24 cellular contexts compared by ENCODE assay signal in the genomic region with DNA sequence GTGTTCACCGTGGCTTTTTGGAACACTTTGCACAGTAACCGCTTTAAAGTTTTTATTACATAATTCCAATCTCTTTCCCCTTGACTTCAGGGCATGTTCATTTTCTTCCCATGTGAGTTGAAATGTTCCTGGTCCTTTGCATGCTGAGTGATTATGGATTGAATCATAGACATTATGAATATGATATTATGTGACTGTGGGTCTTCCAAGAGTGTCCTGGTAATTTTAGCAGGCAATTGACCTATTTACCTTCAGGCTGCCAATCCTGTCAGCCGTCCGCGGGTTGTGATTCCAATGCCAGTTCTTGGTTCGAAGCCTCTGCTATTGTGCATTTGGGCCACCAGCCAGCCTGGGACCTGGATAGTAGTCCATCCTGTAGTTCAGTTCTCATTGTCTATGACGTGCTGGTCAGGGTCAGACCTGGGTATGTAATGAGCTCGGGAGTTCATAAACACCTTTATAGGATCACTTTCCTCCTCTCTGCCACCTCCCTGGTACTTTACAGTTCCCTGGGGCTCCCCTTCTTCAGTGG.
"Had no signal": no experiment of that assay in that cellular context is flagged by ENCODE, and none has a peak within 500 bp of the region (broad histone marks: within the 10 kb centered on the region; RNA-seq: fewer than 3 reads in every experiment).

No MANE protein-coding gene starts in this region.

- H3K27ac ChIP-seq: ascending aorta, breast epithelium, cardiac muscle cell, coronary artery, dorsolateral prefrontal cortex had no signal

- DNase-seq: activated CD4-positive, alpha-beta memory T cell treated with anti-CD3 and anti-CD28 coated beads for 36 hours; activated CD4-positive, alpha-beta T cell treated with anti-CD3 and anti-CD28 coated beads for 36 hours; activated CD4-positive, alpha-beta T cell treated with anti-CD3 and anti-CD28 coated beads, Interleukin-2, amount 10 ng/mL, durations not matched to agents 24 days and 14 days; activated CD4-positive, CD25-positive, alpha-beta regulatory T cell; activated CD4-positive, CD25-positive, alpha-beta regulatory T cell treated with anti-CD3 and anti-CD28 coated beads, Interleukin-2, amount 50 U/mL, for 72 hours; activated CD8-positive, alpha-beta memory T cell treated with anti-CD3 and anti-CD28 coated beads, Interleukin-2, amount 10 ng/mL, durations not matched to agents 7 days and 5 days; activated CD8-positive, alpha-beta memory T cell treated with anti-CD3 and anti-CD28 coated beads, Interleukin-2, amount 50 U/mL, for 4 hours; activated CD8-positive, alpha-beta T cell treated with anti-CD3 and anti-CD28 coated beads, Interleukin-2, amount 10 ng/mL, durations not matched to agents 7 days and 5 days; activated gamma-delta T cell; activated naive CD4-positive, alpha-beta T cell; activated naive CD4-positive, alpha-beta T cell treated with anti-CD3 and anti-CD28 coated beads, Interleukin-2, amount 10 ng/mL, durations not matched to agents 7 days and 5 days; activated naive CD8-positive, alpha-beta T cell treated with anti-CD3 and anti-CD28 coated beads, Interleukin-2, amount 10 ng/mL, durations not matched to agents 7 days and 5 days; activated T-cell treated with anti-CD3 and anti-CD28 coated beads, Interleukin-2, amount 50 U/mL, for 24 hours; activated T-cell treated with anti-CD3 and anti-CD28 coated beads, Interleukin-2, amount 50 U/mL, for 72 hours; dorsolateral prefrontal cortex; effector memory CD4-positive, alpha-beta T cell; foreskin fibroblast; T-helper 2 cell had no signal

- H3K27me3 ChIP-seq: ascending aorta, breast epithelium, cardiac muscle cell, dorsolateral prefrontal cortex had no signal

- ATAC-seq: activated CD4-positive, alpha-beta T cell treated with anti-CD3 and anti-CD28 coated beads for 36 hours; activated CD8-positive, alpha-beta memory T cell treated with anti-CD3 and anti-CD28 coated beads, Interleukin-2, amount 10 ng/mL, durations not matched to agents 7 days and 5 days; activated CD8-positive, alpha-beta T cell treated with anti-CD3 and anti-CD28 coated beads, Interleukin-2, amount 10 ng/mL, durations not matched to agents 7 days and 5 days; activated naive CD4-positive, alpha-beta T cell treated with anti-CD3 and anti-CD28 coated beads, Interleukin-2, amount 50 U/mL, for 72 hours; activated T-cell treated with anti-CD3 and anti-CD28 coated beads, Interleukin-2, amount 50 U/mL, for 72 hours; esophagus mucosa had no signal

- H3K9me3 ChIP-seq: ascending aorta, breast epithelium had no signal

- H3K4me1 ChIP-seq: ascending aorta, breast epithelium had no signal

- H3K4me3 ChIP-seq: ascending aorta, breast epithelium, cardiac muscle cell, coronary artery, dorsolateral prefrontal cortex had no signal

- H3K36me3 ChIP-seq: ascending aorta, breast epithelium, cardiac muscle cell had no signal
